Comparison of ENCODE assay signal across 8 cellular contexts in the genomic region with DNA sequence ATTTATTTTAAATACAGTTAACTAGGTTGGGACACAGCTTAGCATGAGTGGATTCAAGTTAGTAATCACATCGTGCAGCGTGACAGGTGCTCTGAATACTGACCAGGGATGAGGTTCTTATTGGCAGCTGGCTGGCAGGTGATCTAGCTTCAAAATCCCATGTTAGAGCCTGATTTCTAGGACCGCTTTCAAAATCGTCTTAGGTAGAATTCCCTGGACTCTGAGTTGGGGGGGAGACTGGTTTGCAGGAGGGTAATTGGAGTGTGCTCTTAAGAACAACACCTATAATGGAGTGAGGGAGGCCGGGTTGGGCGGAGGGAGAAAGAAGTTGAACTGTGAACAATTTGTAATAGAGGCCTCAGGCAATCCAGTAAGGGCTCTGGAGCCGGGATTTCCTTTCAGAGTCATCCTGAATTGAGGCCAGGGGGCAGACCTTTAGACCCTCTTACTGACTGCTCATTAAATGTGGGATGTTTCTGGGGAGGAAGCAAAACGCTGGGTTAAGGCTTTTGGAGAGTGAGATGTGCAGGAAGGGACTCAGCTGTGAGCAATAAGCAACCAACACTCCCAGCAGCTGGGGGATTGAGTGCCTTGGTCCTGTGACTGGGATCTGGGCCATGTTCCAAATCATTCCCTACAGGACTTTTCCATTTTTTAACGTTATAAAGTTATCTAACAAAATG. TPM values are rescaled to one million over a fixed set of nuclear protein-coding genes. Genes with fewer than 3 reads are reported as not detected.
DNase-seq lines count a peak whose midpoint lies in the region; TF ChIP-seq lines count a peak whose summit lies in the region.

No MANE protein-coding gene starts in this region.

- H3K36me3 Mint-ChIP-seq in activated CD4-positive, alpha-beta T cell treated with anti-CD3 and anti-CD28 coated beads, Interleukin-2, amount 10 ng/mL, durations not matched to agents 7 days and 5 days (ENCODE audit: low read depth): peaks cover 8% of the 10 kb centered on the region

- H3K27ac Mint-ChIP-seq in activated CD4-positive, alpha-beta T cell treated with anti-CD3 and anti-CD28 coated beads, Interleukin-2, amount 10 ng/mL, durations not matched to agents 7 days and 5 days: peak overlapping the region; percentile 88

- POLR2A ChIA-PET in activated CD4-positive, alpha-beta T cell treated with anti-CD3 and anti-CD28 coated beads, Interleukin-2, amount 10 ng/mL, durations not matched to agents 7 days and 5 days (lab: Charles Lee): interaction anchor here (0.6 kb wide), 1 partner anchor 1431 kb away, joined by 3 read pairs; a partner anchor contains a TSS
- POLR2A ChIA-PET in GM10248 (lab: Yijun Ruan, JAX): interaction anchor here (0.9 kb wide), 1 partner anchor 1266 kb away, joined by 9 read pairs; a partner anchor contains a TSS

- H3K27ac ChIP-seq in WERI-Rb-1: peak overlapping the region; percentile 94; the same call in 1 of the 2 replicates
- peak overlapping the region; percentile 99 for H3K27ac ChIP-seq in temporal lobe (ENCODE audit: low read depth, low read length)

- H3K4me1 Mint-ChIP-seq in activated CD4-positive, alpha-beta T cell treated with anti-CD3 and anti-CD28 coated beads, Interleukin-2, amount 10 ng/mL, durations not matched to agents 7 days and 5 days: peaks cover 21% of the 10 kb centered on the region

- H3K4me3 ChIP-seq in WERI-Rb-1 (ENCODE audit: low read depth, low read length) (peak overlapping the region; percentile 78), iPS-15b (ENCODE audit: low read depth, low read length) (peak overlapping the region; percentile 87)

- peaks cover 6% of the 10 kb centered on the region for H3K4me1 ChIP-seq in iPS-15b (ENCODE audit: control insufficient read depth, insufficient read depth, low read length)

- H3K27me3 Mint-ChIP-seq in activated CD4-positive, alpha-beta T cell treated with anti-CD3 and anti-CD28 coated beads, Interleukin-2, amount 10 ng/mL, durations not matched to agents 7 days and 5 days: no peaks in the 10 kb centered on the region

- H3K4me3 Mint-ChIP-seq in activated CD4-positive, alpha-beta T cell treated with anti-CD3 and anti-CD28 coated beads, Interleukin-2, amount 10 ng/mL, durations not matched to agents 7 days and 5 days: peak overlapping the region; percentile 92

- CTCF ChIA-PET in activated CD4-positive, alpha-beta T cell treated with anti-CD3 and anti-CD28 coated beads, Interleukin-2, amount 10 ng/mL, durations not matched to agents 7 days and 5 days (lab: Charles Lee): interaction anchor here (0.6 to 2.5 kb wide), 17 partner anchors 13 to 1266 kb away, joined by 3 to 20 read pairs (median 3); a partner anchor contains a TSS
- CTCF ChIA-PET in GM10248 (lab: Yijun Ruan, JAX): interaction anchor here (0.7 to 4.4 kb wide), 53 partner anchors 8 to 1351 kb away, joined by 3 to 77 read pairs (median 6); a partner anchor contains a TSS

- no peaks in the 10 kb centered on the region for H3K9me3 Mint-ChIP-seq in activated CD4-positive, alpha-beta T cell treated with anti-CD3 and anti-CD28 coated beads, Interleukin-2, amount 10 ng/mL, durations not matched to agents 7 days and 5 days

- H3K9me3 ChIP-seq in WERI-Rb-1 (ENCODE audit: severe bottlenecking) (no peaks in the 10 kb centered on the region), iPS-15b (ENCODE audit: control insufficient read depth, insufficient read depth, low read length) (no peaks in the 10 kb centered on the region)

- TF ChIP-seq CTCF in WERI-Rb-1 (IDR thresholded peaks at IDR 0.05; ENCODE audit: low read depth, low read length): no peak
- TF ChIP-seq CTCF in GM10248 (IDR thresholded peaks at IDR 0.05; ENCODE audit: control extremely low read depth, extremely low read depth, low read depth, missing control alignments): no peak

- H3K9ac ChIP-seq in iPS-15b (ENCODE audit: low read depth, low read length): no peak overlapping the region

- peaks cover 27% of the 10 kb centered on the region for H3K36me3 ChIP-seq in WERI-Rb-1
- peaks cover 5% of the 10 kb centered on the region for H3K36me3 ChIP-seq in iPS-15b (ENCODE audit: control insufficient read depth, insufficient read depth, low read length)

- no peak for DNase-seq in activated CD4-positive, alpha-beta T cell treated with anti-CD3 and anti-CD28 coated beads, Interleukin-2, amount 10 ng/mL, durations not matched to agents 7 days and 5 days
- DNase-seq in activated CD4-positive, alpha-beta T cell treated with anti-CD3 and anti-CD28 coated beads, Interleukin-2, amount 50 U/mL, for 48 hours: no peak
- no peak for DNase-seq in WERI-Rb-1
- no peak for DNase-seq in GM10248 (ENCODE audit: extremely low spot score)
- no peak for DNase-seq in NCI-H1436 treated with DMSO at 0.1 percent for 48 hours (lab: John Stamatoyannopoulos, UW)
- no peak for DNase-seq in NCI-H1105 (lab: John Stamatoyannopoulos, UW)

- no peaks in the 10 kb centered on the region for H3K27me3 ChIP-seq in WERI-Rb-1 (ENCODE audit: insufficient read depth, low read depth, severe bottlenecking)
- H3K27me3 ChIP-seq in iPS-15b (ENCODE audit: control insufficient read depth, insufficient read depth, low read length): no peaks in the 10 kb centered on the region

RNA-seq across cellular contexts. Expression of a gene that starts 0.9 kb away (rescaled TPM):
- 10 to 100 TPM; 15.7 to 24.0 TPM for total RNA-seq in activated CD4-positive, alpha-beta T cell treated with anti-CD3 and anti-CD28 coated beads, Interleukin-2, amount 10 ng/mL, durations not matched to agents 7 days and 5 days
- total RNA-seq in temporal lobe: 19.2 TPM
